22 cellular contexts compared by ENCODE assay signal in genomic region chr20:56691325-56691990, GRCh38.
DNase-seq lines count a peak whose midpoint lies in the region; ATAC-seq, FAIRE-seq and TF ChIP-seq lines count a peak whose summit lies in the region.
"Had no signal": no experiment of that assay in that cellular context is flagged by ENCODE, and none has a peak within 500 bp of the region (broad histone marks: within the 10 kb centered on the region; RNA-seq: fewer than 3 reads in every experiment).

No MANE protein-coding gene starts in this region.

- no peak overlapping the region for H4K5ac ChIP-seq in H1 (ENCODE audit: insufficient read length, low read depth, low read length)

- POLR2A ChIA-PET in PC-3 (lab: Charles Lee; ENCODE audit: unreplicated experiment) (no interaction called here), K562 (lab: Yijun Ruan, JAX) (interaction anchor here (0.7 to 0.9 kb wide), 2 partner anchors 22 to 29 kb away, joined by 3 to 4 read pairs; no protein-coding TSS in a partner anchor), H1 (lab: Charles Lee; ENCODE audit: partially characterized antibody) (interaction anchor here (1.2 kb wide), 2 partner anchors 21 to 43 kb away, joined by 3 to 5 read pairs; no protein-coding TSS in a partner anchor)

- no peaks in the 10 kb centered on the region for H3K79me1 ChIP-seq in H1 (ENCODE audit: low read depth, low read length)
- H3K79me1 ChIP-seq in mesenchymal stem cell (replicated peaks; ENCODE audit: low read length, poor library complexity, severe bottlenecking) = no peaks in the 10 kb centered on the region

- H2BK15ac ChIP-seq in H1 (ENCODE audit: low read length) (no peak overlapping the region), mesenchymal stem cell (ENCODE audit: low read depth, poor library complexity, severe bottlenecking) (no peak overlapping the region)

- H3F3A ChIP-seq in PC-3 (ENCODE audit: low read length, unreplicated experiment) = no peaks in the 10 kb centered on the region

- DNase-seq in PC-3 = peak; percentile 30
- DNase-seq in K562 (ENCODE audit: extremely low read depth in 1 of 4, low spot score in 3 of 4) = peak in 2 of 4 experiments; percentile 11 to 22
- no peak for DNase-seq in H1 (ENCODE audit: low read depth in 1 of 2, low spot score in 2 of 2)
- no peak for DNase-seq in mesenchymal stem cell
- no peak for DNase-seq in SIG-M5 treated with dmso at 0.1 percent for 504 hours (lab: John Stamatoyannopoulos, UW; ENCODE audit: unreplicated experiment)
- no peak for DNase-seq in WERI-Rb-1
- no peak for DNase-seq in GM20000 (ENCODE audit: low spot score)
- no peak for DNase-seq in activated naive CD8-positive, alpha-beta T cell treated with anti-CD3 and anti-CD28 coated beads, Interleukin-2, amount 50 U/mL, for 24 hours
- DNase-seq: ACHN; Caco-2; CD4-positive, alpha-beta T cell; DMS153; DMS79; GDM1; H7 had no signal

- H2BK20ac ChIP-seq in H1 (ENCODE audit: low read length) = no peak overlapping the region

- H3K18ac ChIP-seq in H1 (ENCODE audit: extremely low read depth, low read length) (no peak overlapping the region), mesenchymal stem cell (ENCODE audit: low read depth in 1 of 2, low read length in 2 of 2) (no peak overlapping the region)

- peaks cover 4% of the 10 kb centered on the region for H3K9me3 Mint-ChIP-seq in activated naive CD8-positive, alpha-beta T cell treated with anti-CD3 and anti-CD28 coated beads, Interleukin-2, amount 50 U/mL, for 24 hours
- H3K9me3 Mint-ChIP-seq: GM23338 had no signal

- H3K27me3 ChIP-seq in PC-3 (ENCODE audit: low read length) (no peaks in the 10 kb centered on the region), K562 (ENCODE audit: control insufficient read depth in 2 of 2, insufficient read depth in 2 of 2, low read length in 2 of 2) (peaks cover 4 to 46% of the 10 kb centered on the region in 2 experiments), H1 (replicated peaks in 1 of 4; ENCODE audit: control insufficient read depth in 3 of 4, extremely low read depth in 1 of 4, insufficient read depth in 3 of 4, low read length in 3 of 4) (no peaks in the 10 kb centered on the region), mesenchymal stem cell (ENCODE audit: control insufficient read depth in 1 of 2, insufficient read depth in 1 of 2, low read length in 2 of 2) (peaks cover 0 to 22% of the 10 kb centered on the region in 2 experiments), WERI-Rb-1 (ENCODE audit: insufficient read depth, low read depth, severe bottlenecking) (peaks cover 89% of the 10 kb centered on the region)

- H3K27me3 Mint-ChIP-seq in activated naive CD8-positive, alpha-beta T cell treated with anti-CD3 and anti-CD28 coated beads, Interleukin-2, amount 50 U/mL, for 24 hours = no peaks in the 10 kb centered on the region

- no peak overlapping the region for H3K14ac ChIP-seq in H1 (ENCODE audit: insufficient read length)
- no peak overlapping the region for H3K14ac ChIP-seq in mesenchymal stem cell (ENCODE audit: low read length in 2 of 2)

- no peaks in the 10 kb centered on the region for H3K9me2 ChIP-seq in PC-3 (replicated peaks; ENCODE audit: low read length)

- no peaks in the 10 kb centered on the region for H3K23me2 ChIP-seq in H1 (ENCODE audit: low read depth, low read length)

- H3K9me3 ChIP-seq in PC-3 (ENCODE audit: low read length) (no peaks in the 10 kb centered on the region), K562 (replicated peaks; ENCODE audit: control insufficient read depth, insufficient read depth, low read depth, low read length) (no peaks in the 10 kb centered on the region), H1 (ENCODE audit: insufficient read depth in 2 of 2, low read depth in 1 of 2, low read length in 1 of 2) (no peaks in the 10 kb centered on the region), mesenchymal stem cell (ENCODE audit: control insufficient read depth, low read length) (peaks cover 14% of the 10 kb centered on the region), WERI-Rb-1 (ENCODE audit: severe bottlenecking) (no peaks in the 10 kb centered on the region)
- H3K9me3 ChIP-seq: Caco-2 had no signal

- no peaks in the 10 kb centered on the region for H3K36me3 Mint-ChIP-seq in activated naive CD8-positive, alpha-beta T cell treated with anti-CD3 and anti-CD28 coated beads, Interleukin-2, amount 50 U/mL, for 24 hours (ENCODE audit: low read depth)
- H3K36me3 Mint-ChIP-seq: IgD-negative memory B cell had no signal

- no peak overlapping the region for H2AFZ ChIP-seq in PC-3 (ENCODE audit: low read length)
- no peak overlapping the region for H2AFZ ChIP-seq in K562 (ENCODE audit: low read depth, low read length)
- no peak overlapping the region for H2AFZ ChIP-seq in H1 (ENCODE audit: low read length)
- no peak overlapping the region for H2AFZ ChIP-seq in mesenchymal stem cell (ENCODE audit: low read depth, low read length)

- no peak overlapping the region for H3K4me2 ChIP-seq in PC-3 (ENCODE audit: low read length)
- no peak overlapping the region for H3K4me2 ChIP-seq in K562 (ENCODE audit: insufficient read depth, low read length)
- H3K4me2 ChIP-seq in H1 (ENCODE audit: insufficient read depth in 1 of 2, low read depth in 2 of 2, low read length in 2 of 2) = no peak overlapping the region
- H3K4me2 ChIP-seq in mesenchymal stem cell (ENCODE audit: low read length, poor library complexity, severe bottlenecking) = no peak overlapping the region
- H3K4me2 ChIP-seq: GM23338 had no signal

- no peak overlapping the region for H3K9ac ChIP-seq in PC-3 (ENCODE audit: low read length)
- no peak overlapping the region for H3K9ac ChIP-seq in K562 (ENCODE audit: insufficient read depth in 1 of 2, low read depth in 2 of 2, low read length in 2 of 2)
- no peak overlapping the region for H3K9ac ChIP-seq in H1 (replicated peaks in 1 of 4; ENCODE audit: extremely low read depth in 1 of 4, low read depth in 3 of 4, low read length in 3 of 4)
- H3K9ac ChIP-seq in mesenchymal stem cell (ENCODE audit: low read length) = no peak overlapping the region

- H3K36me3 ChIP-seq in PC-3 (ENCODE audit: low read depth, low read length) (no peaks in the 10 kb centered on the region), K562 (ENCODE audit: control insufficient read depth, insufficient read depth, low read length) (no peaks in the 10 kb centered on the region), H1 (ENCODE audit: control insufficient read depth in 2 of 4, insufficient read depth in 4 of 4, low read length in 3 of 4) (no peaks in the 10 kb centered on the region), mesenchymal stem cell (ENCODE audit: control insufficient read depth in 1 of 2, insufficient read depth in 2 of 2, low read depth in 1 of 2, low read length in 2 of 2) (no peaks in the 10 kb centered on the region), WERI-Rb-1 (no peaks in the 10 kb centered on the region)

- CTCF ChIA-PET in PC-3 (lab: Charles Lee) = interaction anchor here (1.1 kb wide), 1 partner anchor 20 kb away, joined by 3 read pairs; no protein-coding TSS in a partner anchor
- CTCF ChIA-PET in K562 (lab: Yijun Ruan, JAX; ENCODE audit: low intra/inter-chr PET ratio) = no interaction called here
- CTCF ChIA-PET in H1 (lab: Charles Lee; ENCODE audit: partially characterized antibody) = interaction anchor here (0.7 to 3.1 kb wide), 6 partner anchors 10 to 603 kb away, joined by 3 to 11 read pairs (median 4); partner anchors contain the start of gene TFAP2C

- no peaks in the 10 kb centered on the region for H3K9me1 ChIP-seq in K562 (ENCODE audit: control insufficient read depth, insufficient read depth, low read length)

- in situ Hi-C loops in K562 (cut with MboI) = no loop called here

- no peaks in the 10 kb centered on the region for H3K4me1 Mint-ChIP-seq in activated naive CD8-positive, alpha-beta T cell treated with anti-CD3 and anti-CD28 coated beads, Interleukin-2, amount 50 U/mL, for 24 hours
- H3K4me1 Mint-ChIP-seq: IgD-negative memory B cell had no signal

- H3K4me1 ChIP-seq in PC-3 (ENCODE audit: insufficient read depth, low read length) (peaks cover 30% of the 10 kb centered on the region), K562 (replicated peaks in 1 of 2; ENCODE audit: control insufficient read depth in 2 of 2, insufficient read depth in 2 of 2, low read length in 2 of 2) (no peaks in the 10 kb centered on the region), H1 (replicated peaks in 1 of 4; ENCODE audit: control insufficient read depth in 3 of 4, insufficient read depth in 4 of 4, low read length in 3 of 4) (peaks cover 5 to 12% (median 9%) of the 10 kb centered on the region in 4 experiments), mesenchymal stem cell (ENCODE audit: control insufficient read depth, insufficient read depth, low read depth, low read length) (peaks cover 10% of the 10 kb centered on the region)

- no peak for TF ChIP-seq RAD21 in K562 (CRISPR knock-in tag; conservative IDR thresholded peaks at IDR 0.05 in 1 of 2, IDR thresholded peaks at IDR 0.05 in 1 of 2)
- TF ChIP-seq RAD21 in H1 (IDR thresholded peaks at IDR 0.05 in 1 of 2, conservative IDR thresholded peaks at IDR 0.05 in 1 of 2; ENCODE audit: low read depth in 2 of 2, low read length in 2 of 2) = no peak

- TF ChIP-seq EP300 in K562 (IDR thresholded peaks at IDR 0.05; ENCODE audit: low read length) (no peak), H1 (IDR thresholded peaks at IDR 0.05; ENCODE audit: borderline replicate concordance in 1 of 2, low read depth in 2 of 2, low read length in 2 of 2) (no peak)

- no peak for ATAC-seq in PC-3
- ATAC-seq in K562 = peak; percentile 61; the same call in 2 of the 3 replicates
- no peak for ATAC-seq in activated naive CD8-positive, alpha-beta T cell treated with anti-CD3 and anti-CD28 coated beads, Interleukin-2, amount 50 U/mL, for 24 hours
- ATAC-seq: GM23338, HepG2 had no signal

- no peak overlapping the region for H3K4me3 Mint-ChIP-seq in activated naive CD8-positive, alpha-beta T cell treated with anti-CD3 and anti-CD28 coated beads, Interleukin-2, amount 50 U/mL, for 24 hours
- H3K4me3 Mint-ChIP-seq: CD4-positive, alpha-beta T cell; GM23338; IgD-negative memory B cell had no signal

- H2BK12ac ChIP-seq in H1 (ENCODE audit: low read depth, low read length) (0 out of 2 replicates have a peak overlapping the region, but pooled peaks have one; percentile 2), mesenchymal stem cell (ENCODE audit: low read length in 2 of 2) (no peak overlapping the region)

- intact Hi-C loops in PC-3 (cut with micrococcal nuclease) = no loop called here
- intact Hi-C loops in K562 (cut with micrococcal nuclease) = no loop called here

- H4K91ac ChIP-seq in H1 (replicated peaks; ENCODE audit: insufficient read length, low read length) (no peak overlapping the region), mesenchymal stem cell (ENCODE audit: low read length) (no peak overlapping the region)

- no peak overlapping the region for H3K4me3 ChIP-seq in PC-3 (ENCODE audit: low read length)
- H3K4me3 ChIP-seq in K562 = no peak overlapping the region
- no peak overlapping the region for H3K4me3 ChIP-seq in H1 (ENCODE audit: extremely low read depth in 1 of 4, insufficient read depth in 2 of 4, low read depth in 3 of 4, low read length in 4 of 4)
- H3K4me3 ChIP-seq in mesenchymal stem cell (ENCODE audit: insufficient read depth in 1 of 2, low read depth in 1 of 2, low read length in 2 of 2) = no peak overlapping the region
- H3K4me3 ChIP-seq in WERI-Rb-1 (ENCODE audit: low read depth, low read length) = no peak overlapping the region
- H3K4me3 ChIP-seq: GM23338 had no signal

- H2BK120ac ChIP-seq in H1 (replicated peaks; ENCODE audit: low read depth, low read length) = no peak overlapping the region
- H2BK120ac ChIP-seq in mesenchymal stem cell (ENCODE audit: low read depth, low read length) = no peak overlapping the region

- H3K56ac ChIP-seq in H1 (replicated peaks; ENCODE audit: insufficient read length, low read depth, low read length) = no peak overlapping the region

- no peak for FAIRE-seq in K562 (lab: Jason Lieb, UNC)
- FAIRE-seq in H1 (lab: Jason Lieb, UNC) = no peak
- FAIRE-seq: A204.1, GM12892, GM18507, HepG2 had no signal

- H3K4ac ChIP-seq in H1 (replicated peaks; ENCODE audit: insufficient read length, low read depth, low read length) (no peak overlapping the region), mesenchymal stem cell (ENCODE audit: low read depth in 1 of 2, low read length in 2 of 2) (no peak overlapping the region)

- H3K27ac Mint-ChIP-seq in activated naive CD8-positive, alpha-beta T cell treated with anti-CD3 and anti-CD28 coated beads, Interleukin-2, amount 50 U/mL, for 24 hours = no peak overlapping the region
- H3K27ac Mint-ChIP-seq: CD4-positive, alpha-beta T cell; GM23338 had no signal

- no peak for TF ChIP-seq POLR2A in K562 (conservative IDR thresholded peaks at IDR 0.05)
- TF ChIP-seq POLR2A in H1 (IDR thresholded peaks at IDR 0.05; ENCODE audit: control extremely low read depth in 1 of 2, low read depth in 2 of 2, low read length in 2 of 2) = no peak

- H4K8ac ChIP-seq in H1 (ENCODE audit: extremely low read depth, insufficient read depth, low read length) = no peak overlapping the region
- peak overlapping the region; percentile 19 for H4K8ac ChIP-seq in mesenchymal stem cell (ENCODE audit: low read length)

- H4K20me1 ChIP-seq in PC-3 (ENCODE audit: low read length) = no peaks in the 10 kb centered on the region
- no peaks in the 10 kb centered on the region for H4K20me1 ChIP-seq in K562 (replicated peaks; ENCODE audit: control insufficient read depth, insufficient read depth, low read length)
- no peaks in the 10 kb centered on the region for H4K20me1 ChIP-seq in H1 (replicated peaks in 1 of 2; ENCODE audit: control insufficient read depth in 1 of 2, insufficient read depth in 2 of 2, low read length in 2 of 2)

- H3K23ac ChIP-seq in H1 (ENCODE audit: insufficient read length) = no peak overlapping the region
- no peak overlapping the region for H3K23ac ChIP-seq in mesenchymal stem cell (ENCODE audit: low read length in 2 of 2)

- no peak overlapping the region for H3K27ac ChIP-seq in PC-3 (ENCODE audit: low read length)
- no peak overlapping the region for H3K27ac ChIP-seq in K562 (ENCODE audit: extremely low read depth, low read depth, low read length)
- H3K27ac ChIP-seq in H1 (ENCODE audit: low read depth, low read length) = no peak overlapping the region
- H3K27ac ChIP-seq in mesenchymal stem cell (ENCODE audit: low read length, poor library complexity, severe bottlenecking) = no peak overlapping the region
- no peak overlapping the region for H3K27ac ChIP-seq in WERI-Rb-1
- H3K27ac ChIP-seq: C4-2B had no signal

- 4% methylated on average over 10 of the region's 11 CpGs for WGBS in K562 (ENCODE audit: insufficient coverage, low coverage, missing lambda C conversion rate)
- WGBS in H1 (ENCODE audit: extremely low coverage in 1 of 2, insufficient coverage in 1 of 2, insufficient read length in 1 of 2, insufficient replicate concordance in 2 of 2, low coverage in 1 of 2, low lambda C conversion rate in 2 of 2, missing lambda C conversion rate in 1 of 2), 2 experiments = 86% methylated on average over 11 of the region's 11 CpGs; no CpG with 5 or more reads in 1 of the 2 experiments
- 93% methylated on average over 9 of the region's 11 CpGs for WGBS in mesenchymal stem cell

- H2BK5ac ChIP-seq in H1 (ENCODE audit: low read depth, low read length) = no peak overlapping the region
- H2BK5ac ChIP-seq in mesenchymal stem cell (ENCODE audit: low read depth, low read length, poor library complexity, severe bottlenecking) = no peak overlapping the region

- H2AK5ac ChIP-seq in H1 (ENCODE audit: low read depth, low read length) (no peak overlapping the region), mesenchymal stem cell (ENCODE audit: low read length, severe bottlenecking) (no peak overlapping the region)

- no TSS peak for BruUV-seq in PC-3 (replicated peaks; lab: Mats Ljungman, UMichigan)
- BruUV-seq in K562 (replicated peaks; lab: Mats Ljungman, UMichigan) = no TSS peak

- H3K79me2 ChIP-seq in PC-3 (ENCODE audit: low read length) = no peaks in the 10 kb centered on the region
- no peaks in the 10 kb centered on the region for H3K79me2 ChIP-seq in K562 (ENCODE audit: control insufficient read depth, insufficient read depth, low read length)
- H3K79me2 ChIP-seq in H1 (ENCODE audit: control insufficient read depth in 1 of 2, insufficient read depth in 2 of 2, low read length in 2 of 2) = no peaks in the 10 kb centered on the region

- TF ChIP-seq CTCF in PC-3 (conservative IDR thresholded peaks at IDR 0.05; ENCODE audit: low read depth, low read length) (no peak), K562 (IDR thresholded peaks at IDR 0.05 in 2 of 3, conservative IDR thresholded peaks at IDR 0.05 in 1 of 3; ENCODE audit: insufficient read depth in 2 of 3, low read depth in 1 of 3, low read length in 3 of 3) (no peak), H1 (IDR thresholded peaks at IDR 0.05; ENCODE audit: control extremely low read depth in 1 of 3, insufficient read depth in 1 of 3, low read depth in 1 of 3, low read length in 3 of 3) (no peak), WERI-Rb-1 (IDR thresholded peaks at IDR 0.05; ENCODE audit: low read depth, low read length) (no peak), GM20000 (IDR thresholded peaks at IDR 0.05; ENCODE audit: extremely low read depth, missing control alignments) (no peak)
